17 cellular contexts compared by ENCODE assay signal in the genomic region with DNA sequence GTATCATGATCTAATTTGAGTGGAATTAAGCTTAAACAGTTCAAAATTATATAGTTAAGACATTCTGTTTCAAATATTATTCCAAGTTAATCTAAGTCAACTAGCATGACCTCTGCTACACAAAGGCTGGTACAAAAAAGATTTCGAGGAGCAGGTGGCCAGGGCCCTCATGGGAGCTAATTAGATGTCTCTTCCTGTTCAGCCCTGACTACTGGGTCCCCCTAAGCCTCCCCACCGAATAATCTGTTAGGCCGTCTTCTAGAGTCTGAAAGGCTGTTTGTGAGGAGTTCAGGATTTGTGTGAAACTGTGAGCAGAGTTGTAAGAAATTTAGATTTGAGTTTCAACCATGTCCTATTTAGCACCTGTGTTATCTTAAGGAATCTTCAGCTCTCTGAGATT.
DNase-seq lines count a peak whose midpoint lies in the region; ATAC-seq and TF ChIP-seq lines count a peak whose summit lies in the region.
"Had no signal": no experiment of that assay in that cellular context is flagged by ENCODE, and none has a peak within 500 bp of the region (broad histone marks: within the 10 kb centered on the region; RNA-seq: fewer than 3 reads in every experiment).

No MANE protein-coding gene starts in this region.

- H3K4me1 Mint-ChIP-seq in natural killer cell = peaks cover 65 to 79% of the 10 kb centered on the region in 2 donors
- H3K4me1 Mint-ChIP-seq in natural killer cell treated with Interleukin-12 subunit alpha and Interleukin-12 subunit beta and Interleukin-15 and Interleukin-18, amount 100 ng/mL, for 72 hours (ENCODE audit: low read depth in 2 of 2) = peaks cover 46 to 58% of the 10 kb centered on the region in 2 donors
- no peaks in the 10 kb centered on the region for H3K4me1 Mint-ChIP-seq in chondrocyte (ENCODE audit: low read depth)

- H3K36me3 Mint-ChIP-seq in natural killer cell (no peaks in the 10 kb centered on the region), chondrocyte (ENCODE audit: low read depth) (no peaks in the 10 kb centered on the region)
- peaks cover 13% of the 10 kb centered on the region for H3K36me3 Mint-ChIP-seq in natural killer cell treated with Interleukin-12 subunit alpha and Interleukin-12 subunit beta and Interleukin-15 and Interleukin-18, amount 100 ng/mL, for 72 hours
- H3K36me3 Mint-ChIP-seq: CD4-positive, CD25-positive, alpha-beta regulatory T cell had no signal

- H3K27ac Mint-ChIP-seq in natural killer cell = peak overlapping the region; percentile 4 to 57
- no peak overlapping the region for H3K27ac Mint-ChIP-seq in natural killer cell treated with Interleukin-12 subunit alpha and Interleukin-12 subunit beta and Interleukin-15 and Interleukin-18, amount 100 ng/mL, for 72 hours
- no peak overlapping the region for H3K27ac Mint-ChIP-seq in chondrocyte (ENCODE audit: unreplicated experiment)
- H3K27ac Mint-ChIP-seq: CD4-positive, CD25-positive, alpha-beta regulatory T cell; GM23338 had no signal

- no peak for TF ChIP-seq CTCF in natural killer cell (IDR thresholded peaks at IDR 0.05)
- TF ChIP-seq CTCF in chondrocyte (IDR thresholded peaks at IDR 0.05) = no peak

- no peak for DNase-seq in natural killer cell
- no peak for DNase-seq in natural killer cell treated with Interleukin-12 subunit alpha and Interleukin-12 subunit beta and Interleukin-15 and Interleukin-18, amount 100 ng/mL, for 72 hours (ENCODE audit: low spot score)
- DNase-seq in NCI-H146 treated with DMSO at 0.1 percent for 48 hours (lab: John Stamatoyannopoulos, UW; ENCODE audit: unreplicated experiment) = peak; percentile 19
- DNase-seq in NCI-H82 (lab: John Stamatoyannopoulos, UW) = peak; percentile 98
- no peak for DNase-seq in chondrocyte (ENCODE audit: low spot score)
- no peak for DNase-seq in activated CD4-positive, CD25-positive, alpha-beta regulatory T cell (lab: John Stamatoyannopoulos, UW)
- DNase-seq in glomerular visceral epithelial cell (ENCODE audit: extremely low spot score) = no peak
- DNase-seq: BE2C; CD4-positive, CD25-positive, alpha-beta regulatory T cell; DMS153; Kasumi-1; NCI-H1417 treated with DMSO at 0.1 percent for 48 hours; NCI-H446 treated with DMSO at 0.1 percent for 48 hours; NCI-H748 treated with DMSO at 0.1 percent for 48 hours; Right ventricle myocardium superior; T-helper 2 cell had no signal

- H3K9me3 Mint-ChIP-seq in natural killer cell = peaks cover 0 to 3% of the 10 kb centered on the region in 2 donors
- H3K9me3 Mint-ChIP-seq in natural killer cell treated with Interleukin-12 subunit alpha and Interleukin-12 subunit beta and Interleukin-15 and Interleukin-18, amount 100 ng/mL, for 72 hours = peaks cover 4% of the 10 kb centered on the region
- no peaks in the 10 kb centered on the region for H3K9me3 Mint-ChIP-seq in chondrocyte (ENCODE audit: low read depth)

- H3K27me3 Mint-ChIP-seq in natural killer cell (ENCODE audit: low read depth in 2 of 2) (no peaks in the 10 kb centered on the region), chondrocyte (ENCODE audit: low read depth) (no peaks in the 10 kb centered on the region)
- H3K27me3 Mint-ChIP-seq in natural killer cell treated with Interleukin-12 subunit alpha and Interleukin-12 subunit beta and Interleukin-15 and Interleukin-18, amount 100 ng/mL, for 72 hours = no peaks in the 10 kb centered on the region
- H3K27me3 Mint-ChIP-seq: CD4-positive, CD25-positive, alpha-beta regulatory T cell had no signal

- ATAC-seq in natural killer cell = no peak
- no peak for ATAC-seq in natural killer cell treated with Interleukin-12 subunit alpha and Interleukin-12 subunit beta and Interleukin-15 and Interleukin-18, amount 100 ng/mL, for 72 hours
- ATAC-seq: GM23338 had no signal

- H3K4me3 Mint-ChIP-seq in natural killer cell = no peak overlapping the region
- H3K4me3 Mint-ChIP-seq in natural killer cell treated with Interleukin-12 subunit alpha and Interleukin-12 subunit beta and Interleukin-15 and Interleukin-18, amount 100 ng/mL, for 72 hours = no peak overlapping the region
- H3K4me3 Mint-ChIP-seq in chondrocyte (ENCODE audit: unreplicated experiment) = no peak overlapping the region
- H3K4me3 Mint-ChIP-seq: CD4-positive, CD25-positive, alpha-beta regulatory T cell; GM23338 had no signal

- intact Hi-C loops in natural killer cell (cut with micrococcal nuclease) = loop anchor here (10.0 kb wide), 1 partner anchor 47 kb away; no protein-coding TSS in a partner anchor

Comparison
In these comparisons a context has a peak if more than half of its experiments do, and no peak if none do; other contexts are left out.
1. H3K27ac Mint-ChIP-seq: peak in natural killer cell (2 of 2); none in natural killer cell treated with Interleukin-12 subunit alpha and Interleukin-12 subunit beta and Interleukin-15 and Interleukin-18, amount 100 ng/mL, for 72 hours (0 of 2) and chondrocyte (single experiment).
2. DNase-seq: peak in NCI-H146 treated with DMSO at 0.1 percent for 48 hours (single experiment) and NCI-H82 (single experiment); none in natural killer cell (single experiment), natural killer cell treated with Interleukin-12 subunit alpha and Interleukin-12 subunit beta and Interleukin-15 and Interleukin-18, amount 100 ng/mL, for 72 hours (single experiment), chondrocyte (single experiment), activated CD4-positive, CD25-positive, alpha-beta regulatory T cell (0 of 4) and glomerular visceral epithelial cell (single experiment).